In genomic region chr1:115545096-115545720, GRCh38 we compare ENCODE assay signal across 13 cellular contexts.
A peak's percentile ranks its signal among the peaks of the same experiment; 100 is the strongest.
DNase-seq lines count a peak whose midpoint lies in the region; ATAC-seq, FAIRE-seq and TF ChIP-seq lines count a peak whose summit lies in the region.
"Had no signal": no experiment of that assay in that cellular context is flagged by ENCODE, and none has a peak within 500 bp of the region (broad histone marks: within the 10 kb centered on the region; RNA-seq: fewer than 3 reads in every experiment).

No MANE protein-coding gene starts in this region.

- H3K4ac ChIP-seq in H1 (replicated peaks; ENCODE audit: insufficient read length, low read depth, low read length): no peak overlapping the region

- H4K91ac ChIP-seq in H1 (replicated peaks; ENCODE audit: insufficient read length, low read length): peak overlapping the region; percentile 26

- H3K23ac ChIP-seq in H1 (ENCODE audit: insufficient read length): no peak overlapping the region

- H3K23me2 ChIP-seq in H1 (ENCODE audit: low read depth, low read length): no peaks in the 10 kb centered on the region

- H3K27me3 ChIP-seq in PC-9 (ENCODE audit: insufficient read depth, low read depth) (no peaks in the 10 kb centered on the region), H1 (replicated peaks in 1 of 4; ENCODE audit: control insufficient read depth in 3 of 4, extremely low read depth in 1 of 4, insufficient read depth in 3 of 4, low read length in 3 of 4) (no peaks in the 10 kb centered on the region), pancreas (no peaks in the 10 kb centered on the region), esophagus muscularis mucosa (no peaks in the 10 kb centered on the region)

- no peak for TF ChIP-seq RAD21 in H1 (IDR thresholded peaks at IDR 0.05 in 1 of 2, conservative IDR thresholded peaks at IDR 0.05 in 1 of 2; ENCODE audit: low read depth in 2 of 2, low read length in 2 of 2)

- peak overlapping the region; percentile 64; the same call in 1 of the 2 replicates for H2BK20ac ChIP-seq in H1 (ENCODE audit: low read length)

- no peak overlapping the region; the same call in 1 of the 2 replicates for H2AK5ac ChIP-seq in H1 (ENCODE audit: low read depth, low read length)

- H2BK12ac ChIP-seq in H1 (ENCODE audit: low read depth, low read length): peak overlapping the region; percentile 86

- H4K20me1 ChIP-seq in PC-9 (ENCODE audit: insufficient read depth) (no peaks in the 10 kb centered on the region), H1 (replicated peaks in 1 of 2; ENCODE audit: control insufficient read depth in 1 of 2, insufficient read depth in 2 of 2, low read length in 2 of 2) (no peaks in the 10 kb centered on the region)

- TSS peak; percentile 99 for BruUV-seq in PC-9 (replicated peaks; lab: Mats Ljungman, UMichigan)

- ATAC-seq in pancreas (no peak), HG02759 (IDR thresholded peaks at IDR 0.05; ENCODE audit: unreplicated experiment) (no peak), GM18511 (IDR thresholded peaks at IDR 0.05; ENCODE audit: unreplicated experiment) (no peak)

- H4K5ac ChIP-seq in H1 (ENCODE audit: insufficient read length, low read depth, low read length): no peak overlapping the region

- no peaks in the 10 kb centered on the region for H3K36me3 ChIP-seq in PC-9 (ENCODE audit: low read depth)
- H3K36me3 ChIP-seq in H1 (ENCODE audit: control insufficient read depth in 2 of 4, insufficient read depth in 4 of 4, low read length in 3 of 4): no peaks in the 10 kb centered on the region
- no peaks in the 10 kb centered on the region for H3K36me3 ChIP-seq in pancreas
- no peaks in the 10 kb centered on the region for H3K36me3 ChIP-seq in esophagus muscularis mucosa

- peak overlapping the region; percentile 91 for H3K27ac ChIP-seq in PC-9
- no peak overlapping the region for H3K27ac ChIP-seq in H1 (ENCODE audit: low read depth, low read length)
- H3K27ac ChIP-seq in pancreas: peak overlapping the region in 3 of 4 donors; percentile 18 to 70 (median 69)
- H3K27ac ChIP-seq in esophagus muscularis mucosa (replicated peaks in 1 of 4): no peak overlapping the region
- H3K27ac ChIP-seq: dorsolateral prefrontal cortex had no signal

- no peak overlapping the region for H3K9ac ChIP-seq in H1 (replicated peaks in 1 of 4; ENCODE audit: extremely low read depth in 1 of 4, low read depth in 3 of 4, low read length in 3 of 4)

- POLR2A ChIA-PET in PC-9 (lab: Charles Lee; ENCODE audit: unreplicated experiment): interaction anchor here (0.6 kb wide), 2 partner anchors 17 to 49 kb away, joined by 3 read pairs; no protein-coding TSS in a partner anchor
- POLR2A ChIA-PET in H1 (lab: Charles Lee; ENCODE audit: partially characterized antibody): no interaction called here

- H2BK120ac ChIP-seq in H1 (replicated peaks; ENCODE audit: low read depth, low read length): no peak overlapping the region

- no peak for FAIRE-seq in H1 (lab: Jason Lieb, UNC)
- no peak for FAIRE-seq in pancreas (lab: Jason Lieb, UNC)
- FAIRE-seq: GM19239 had no signal

- H2AFZ ChIP-seq in PC-9 (peak overlapping the region; percentile 50), H1 (ENCODE audit: low read length) (peak overlapping the region; percentile 88)

- no peak overlapping the region for H3K18ac ChIP-seq in H1 (ENCODE audit: extremely low read depth, low read length)

- H3K4me1 ChIP-seq in PC-9 (replicated peaks; ENCODE audit: insufficient read depth) (peaks cover 35% of the 10 kb centered on the region), H1 (replicated peaks in 1 of 4; ENCODE audit: control insufficient read depth in 3 of 4, insufficient read depth in 4 of 4, low read length in 3 of 4) (peaks cover 0 to 10% (median 4%) of the 10 kb centered on the region in 4 experiments; a peak in 5 of 7 replicates), pancreas (no peaks in the 10 kb centered on the region), esophagus muscularis mucosa (peaks cover 7 to 12% (median 12%) of the 10 kb centered on the region in 4 donors)

- H4K8ac ChIP-seq in H1 (ENCODE audit: extremely low read depth, insufficient read depth, low read length): peak overlapping the region; percentile 62; the same call in 1 of the 2 replicates

- H3K4me2 ChIP-seq in PC-9: peak overlapping the region; percentile 59
- no peak overlapping the region for H3K4me2 ChIP-seq in H1 (ENCODE audit: insufficient read depth in 1 of 2, low read depth in 2 of 2, low read length in 2 of 2)

- no peak for TF ChIP-seq POLR2A in H1 (IDR thresholded peaks at IDR 0.05; ENCODE audit: control extremely low read depth in 1 of 2, low read depth in 2 of 2, low read length in 2 of 2)
- TF ChIP-seq POLR2A in esophagus muscularis mucosa (IDR thresholded peaks at IDR 0.05; ENCODE audit: low read depth): no peak

- no peak overlapping the region for H3K14ac ChIP-seq in H1 (ENCODE audit: insufficient read length)

- H3K79me1 ChIP-seq in H1 (ENCODE audit: low read depth, low read length): no peaks in the 10 kb centered on the region

- intact Hi-C loops in PC-9 (cut with micrococcal nuclease; ENCODE audit: unreplicated experiment) (no loop called here), pancreas (cut with DNase I) (no loop called here), esophagus muscularis mucosa (cut with DNase I) (no loop called here)

- peak; percentile 18 for DNase-seq in EL
- DNase-seq in PC-9: peak in 1 of 2 experiments; percentile 22
- no peak for DNase-seq in H1 (ENCODE audit: low read depth in 1 of 2, low spot score in 2 of 2)
- no peak for DNase-seq in pancreas
- no peak for DNase-seq in esophagus muscularis mucosa (ENCODE audit: extremely low spot score)
- no peak for DNase-seq in NCI-H510A (lab: John Stamatoyannopoulos, UW)
- DNase-seq: dorsolateral prefrontal cortex; mucosa of descending colon; stimulated activated CD4-positive, alpha-beta T cell treated with anti-CD3 and anti-CD28 coated beads, Interleukin-4, amount 100 ng/mL, for 24 hours; T-helper 1 cell had no signal

- peak overlapping the region; percentile 53; the same call in 1 of the 2 replicates for H2BK15ac ChIP-seq in H1 (ENCODE audit: low read length)

- 77% methylated on average over 15 of the region's 15 CpGs; no CpG with 5 or more reads in 1 of the 2 experiments for WGBS in H1 (ENCODE audit: extremely low coverage in 1 of 2, insufficient coverage in 1 of 2, insufficient read length in 1 of 2, insufficient replicate concordance in 2 of 2, low coverage in 1 of 2, low lambda C conversion rate in 2 of 2, missing lambda C conversion rate in 1 of 2), 2 experiments
- WGBS in pancreas, 2 donors: 65 to 73% methylated on average over 15 of the region's 15 CpGs
- WGBS in esophagus muscularis mucosa: 79% methylated on average over 6 of the region's 15 CpGs

- H3K56ac ChIP-seq in H1 (replicated peaks; ENCODE audit: insufficient read length, low read depth, low read length): no peak overlapping the region

- peak overlapping the region; percentile 84 for H2BK5ac ChIP-seq in H1 (ENCODE audit: low read depth, low read length)

- TF ChIP-seq CTCF in PC-9 (conservative IDR thresholded peaks at IDR 0.05): no peak
- no peak for TF ChIP-seq CTCF in H1 (IDR thresholded peaks at IDR 0.05; ENCODE audit: control extremely low read depth in 1 of 3, insufficient read depth in 1 of 3, low read depth in 1 of 3, low read length in 3 of 3)
- TF ChIP-seq CTCF in pancreas (IDR thresholded peaks at IDR 0.05): no peak
- TF ChIP-seq CTCF in esophagus muscularis mucosa (IDR thresholded peaks at IDR 0.05): no peak

- TF ChIP-seq EP300 in H1 (IDR thresholded peaks at IDR 0.05; ENCODE audit: borderline replicate concordance in 1 of 2, low read depth in 2 of 2, low read length in 2 of 2): no peak
- TF ChIP-seq EP300 in esophagus muscularis mucosa (IDR thresholded peaks at IDR 0.05): no peak

- peaks cover 3% of the 10 kb centered on the region; the same call in 1 of the 2 replicates for H3K9me3 ChIP-seq in PC-9 (ENCODE audit: insufficient read depth, low read depth)
- no peaks in the 10 kb centered on the region for H3K9me3 ChIP-seq in H1 (ENCODE audit: insufficient read depth in 2 of 2, low read depth in 1 of 2, low read length in 1 of 2)
- no peaks in the 10 kb centered on the region for H3K9me3 ChIP-seq in pancreas
- H3K9me3 ChIP-seq in esophagus muscularis mucosa: no peaks in the 10 kb centered on the region
- H3K9me3 ChIP-seq: mucosa of descending colon had no signal

- CTCF ChIA-PET in PC-9 (lab: Charles Lee): interaction anchor here (1.0 kb wide), 1 partner anchor 76 kb away, joined by 3 read pairs; no protein-coding TSS in a partner anchor
- CTCF ChIA-PET in H1 (lab: Charles Lee; ENCODE audit: partially characterized antibody): interaction anchor here (0.6 to 2.9 kb wide), 5 partner anchors 48 to 161 kb away, joined by 3 to 7 read pairs (median 6); no protein-coding TSS in a partner anchor

- H3K4me3 ChIP-seq in PC-9 (no peak overlapping the region; the same call in 1 of the 2 replicates), H1 (ENCODE audit: extremely low read depth in 1 of 4, insufficient read depth in 2 of 4, low read depth in 3 of 4, low read length in 4 of 4) (no peak overlapping the region), pancreas (no peak overlapping the region), esophagus muscularis mucosa (no peak overlapping the region)
- H3K4me3 ChIP-seq: dorsolateral prefrontal cortex, mucosa of descending colon had no signal

- H3K79me2 ChIP-seq in PC-9 (ENCODE audit: low read depth): no peaks in the 10 kb centered on the region
- H3K79me2 ChIP-seq in H1 (ENCODE audit: control insufficient read depth in 1 of 2, insufficient read depth in 2 of 2, low read length in 2 of 2): no peaks in the 10 kb centered on the region

- H3F3A ChIP-seq in PC-9 (ENCODE audit: insufficient read depth, low read depth): peaks cover 29% of the 10 kb centered on the region

- H3K9me2 ChIP-seq in PC-9 (ENCODE audit: insufficient read depth): no peaks in the 10 kb centered on the region; the same call in 1 of the 2 replicates

TF ChIP-seq in H1, 55 proteins besides CTCF, POLR2A, EP300 and RAD21:
- no peak for TF ChIP-seq ATF3 (IDR thresholded peaks at IDR 0.05; ENCODE audit: insufficient read depth, low read depth, low read length)
- no peak for TF ChIP-seq POLR2AphosphoS5 (IDR thresholded peaks at IDR 0.05; ENCODE audit: low read depth, low read length)
- TF ChIP-seq HDAC2 (IDR thresholded peaks at IDR 0.05; ENCODE audit: borderline replicate concordance in 1 of 2, low read depth in 2 of 2, low read length in 2 of 2): no peak
- no peak for TF ChIP-seq BCL11A (IDR thresholded peaks at IDR 0.05; ENCODE audit: low read depth in 2 of 2, low read length in 2 of 2)
- TF ChIP-seq TBP (IDR thresholded peaks at IDR 0.05; ENCODE audit: low read depth, low read length): no peak
- TF ChIP-seq KDM4A (IDR thresholded peaks at IDR 0.05; ENCODE audit: low read depth, low read length, severe bottlenecking): no peak
- no peak for TF ChIP-seq CHD2 (IDR thresholded peaks at IDR 0.05; ENCODE audit: low read length)

Comparison
In these comparisons a context has a peak if more than half of its experiments do, and no peak if none do; other contexts are left out.
1. H3K27ac ChIP-seq: peak in PC-9 (single experiment) and pancreas (3 of 4); none in H1 (single experiment) and esophagus muscularis mucosa (0 of 4).